In the genomic region with DNA sequence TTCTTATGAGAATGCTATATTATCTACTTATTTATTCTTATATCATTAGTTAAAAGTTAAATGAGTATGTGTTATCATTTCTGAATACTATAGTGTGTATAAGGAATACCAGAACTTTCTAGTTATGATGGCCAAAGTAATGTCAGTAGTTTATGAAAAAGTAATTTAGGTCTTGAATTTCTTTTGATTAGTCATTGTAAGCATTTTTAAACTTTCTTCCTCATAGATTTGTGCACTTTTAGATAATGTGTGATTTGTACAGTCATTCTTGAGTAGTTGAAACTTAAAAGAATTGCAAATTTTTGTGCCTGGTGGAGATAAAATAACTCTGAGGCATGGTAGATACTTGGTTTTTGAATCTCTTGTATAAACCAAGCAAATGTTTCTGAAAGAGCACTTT, we compare ENCODE assay signal across 19 cellular contexts.
A peak's percentile ranks its signal among the peaks of the same experiment; 100 is the strongest.
DNase-seq lines count a peak whose midpoint lies in the region; ATAC-seq and TF ChIP-seq lines count a peak whose summit lies in the region.
"Had no signal": no experiment of that assay in that cellular context is flagged by ENCODE, and none has a peak within 500 bp of the region (broad histone marks: within the 10 kb centered on the region; RNA-seq: fewer than 3 reads in every experiment).

No MANE protein-coding gene starts in this region.

- no peaks in the 10 kb centered on the region for H3K9me3 ChIP-seq in vagina

- no peaks in the 10 kb centered on the region for H3K27me3 ChIP-seq in vagina

- H3K9me3 Mint-ChIP-seq in activated T-cell treated with anti-CD3 and anti-CD28 coated beads, Interleukin-2, amount 50 U/mL, for 4 hours = no peaks in the 10 kb centered on the region
- H3K9me3 Mint-ChIP-seq in activated T-cell treated with anti-CD3 and anti-CD28 coated beads, Interleukin-2, amount 50 U/mL, for 24 hours = no peaks in the 10 kb centered on the region
- no peaks in the 10 kb centered on the region for H3K9me3 Mint-ChIP-seq in stimulated activated effector memory CD8-positive, alpha-beta T cell treated with anti-CD3 and anti-CD28 coated beads, Interleukin-12 subunit alpha, Interleukin-12 subunit beta, amount 100 ng/mL, for 72 hours

- peaks cover 14% of the 10 kb centered on the region for H3K36me3 Mint-ChIP-seq in activated T-cell treated with anti-CD3 and anti-CD28 coated beads, Interleukin-2, amount 50 U/mL, for 4 hours (ENCODE audit: insufficient read depth)
- H3K36me3 Mint-ChIP-seq in activated T-cell treated with anti-CD3 and anti-CD28 coated beads, Interleukin-2, amount 50 U/mL, for 24 hours (ENCODE audit: low read depth) = peaks cover 37% of the 10 kb centered on the region
- H3K36me3 Mint-ChIP-seq in stimulated activated effector memory CD8-positive, alpha-beta T cell treated with anti-CD3 and anti-CD28 coated beads, Interleukin-12 subunit alpha, Interleukin-12 subunit beta, amount 100 ng/mL, for 72 hours = no peaks in the 10 kb centered on the region

- H3K4me1 ChIP-seq in vagina = no peaks in the 10 kb centered on the region

- H3K4me3 ChIP-seq in vagina = no peak overlapping the region

- intact Hi-C loops in left colon (cut with DNase I, micrococcal nuclease) = no loop called here
- intact Hi-C loops in vagina (cut with DNase I) = no loop called here

- no peaks in the 10 kb centered on the region for H3K36me3 ChIP-seq in vagina

- H3K27me3 Mint-ChIP-seq in activated T-cell treated with anti-CD3 and anti-CD28 coated beads, Interleukin-2, amount 50 U/mL, for 4 hours (ENCODE audit: low read depth) = no peaks in the 10 kb centered on the region
- no peaks in the 10 kb centered on the region for H3K27me3 Mint-ChIP-seq in activated T-cell treated with anti-CD3 and anti-CD28 coated beads, Interleukin-2, amount 50 U/mL, for 24 hours

- peak; percentile 18 to 27 for ATAC-seq in activated T-cell treated with anti-CD3 and anti-CD28 coated beads, Interleukin-2, amount 50 U/mL, for 4 hours
- peak; percentile 77 for ATAC-seq in stimulated activated effector memory CD8-positive, alpha-beta T cell treated with anti-CD3 and anti-CD28 coated beads, Interleukin-12 subunit alpha, Interleukin-12 subunit beta, amount 100 ng/mL, for 72 hours
- ATAC-seq in left colon = no peak

- no peak overlapping the region for H3K27ac Mint-ChIP-seq in activated T-cell treated with anti-CD3 and anti-CD28 coated beads, Interleukin-2, amount 50 U/mL, for 24 hours
- no peak overlapping the region for H3K27ac Mint-ChIP-seq in stimulated activated effector memory CD8-positive, alpha-beta T cell treated with anti-CD3 and anti-CD28 coated beads, Interleukin-12 subunit alpha, Interleukin-12 subunit beta, amount 100 ng/mL, for 72 hours

- no peak for TF ChIP-seq CTCF in vagina (IDR thresholded peaks at IDR 0.05)

- H3K27ac ChIP-seq in vagina = no peak overlapping the region
- H3K27ac ChIP-seq: KMS-11 had no signal

- DNase-seq in activated T-cell treated with anti-CD3 and anti-CD28 coated beads, Interleukin-2, amount 50 U/mL, for 4 hours = no peak
- no peak for DNase-seq in activated T-cell treated with anti-CD3 and anti-CD28 coated beads, Interleukin-2, amount 50 U/mL, for 24 hours
- DNase-seq in OCI-M1 (lab: John Stamatoyannopoulos, UW) (peak; percentile 66), fibroblast of peridontal ligament (ENCODE audit: extremely low read depth) (peak; percentile 18), left colon (no peak), vagina (ENCODE audit: extremely low spot score in 2 of 2) (no peak)
- DNase-seq in stimulated activated effector memory CD8-positive, alpha-beta T cell treated with anti-CD3 and anti-CD28 coated beads, Interleukin-12 subunit alpha, Interleukin-12 subunit beta, amount 100 ng/mL, for 72 hours (ENCODE audit: low spot score in 2 of 2) = no peak
- no peak for DNase-seq in activated naive CD4-positive, alpha-beta T cell treated with anti-CD3 and anti-CD28 coated beads, Interleukin-2, amount 50 U/mL, for 16 hours
- DNase-seq: 8988T, DMS153, DND-41, NCI-H1048, NCI-H1417, NCI-H1694, NCI-H2029 treated with DMSO at 0.1 percent for 48 hours, NCI-H526 treated with DMSO at 0.1 percent for 48 hours, RPMI8226, SHP77 had no signal

- H3K4me3 Mint-ChIP-seq in activated T-cell treated with anti-CD3 and anti-CD28 coated beads, Interleukin-2, amount 50 U/mL, for 4 hours = no peak overlapping the region
- H3K4me3 Mint-ChIP-seq in activated T-cell treated with anti-CD3 and anti-CD28 coated beads, Interleukin-2, amount 50 U/mL, for 24 hours = no peak overlapping the region
- H3K4me3 Mint-ChIP-seq in stimulated activated effector memory CD8-positive, alpha-beta T cell treated with anti-CD3 and anti-CD28 coated beads, Interleukin-12 subunit alpha, Interleukin-12 subunit beta, amount 100 ng/mL, for 72 hours = no peak overlapping the region

- TF ChIP-seq POLR2A in vagina (IDR thresholded peaks at IDR 0.05) = no peak

- H3K4me1 Mint-ChIP-seq in activated T-cell treated with anti-CD3 and anti-CD28 coated beads, Interleukin-2, amount 50 U/mL, for 4 hours (ENCODE audit: low read depth) = peaks cover 9% of the 10 kb centered on the region
- peaks cover 20% of the 10 kb centered on the region for H3K4me1 Mint-ChIP-seq in activated T-cell treated with anti-CD3 and anti-CD28 coated beads, Interleukin-2, amount 50 U/mL, for 24 hours (ENCODE audit: low read depth)
- peaks cover 11% of the 10 kb centered on the region for H3K4me1 Mint-ChIP-seq in stimulated activated effector memory CD8-positive, alpha-beta T cell treated with anti-CD3 and anti-CD28 coated beads, Interleukin-12 subunit alpha, Interleukin-12 subunit beta, amount 100 ng/mL, for 72 hours

Comparison
In these comparisons a context has a peak if more than half of its experiments do, and no peak if none do; other contexts are left out.
1. DNase-seq: peak in OCI-M1 (single experiment) and fibroblast of peridontal ligament (single experiment); none in activated T-cell treated with anti-CD3 and anti-CD28 coated beads, Interleukin-2, amount 50 U/mL, for 4 hours (single experiment), activated T-cell treated with anti-CD3 and anti-CD28 coated beads, Interleukin-2, amount 50 U/mL, for 24 hours (single experiment), stimulated activated effector memory CD8-positive, alpha-beta T cell treated with anti-CD3 and anti-CD28 coated beads, Interleukin-12 subunit alpha, Interleukin-12 subunit beta, amount 100 ng/mL, for 72 hours (0 of 2), left colon (0 of 2), vagina (0 of 2) and activated naive CD4-positive, alpha-beta T cell treated with anti-CD3 and anti-CD28 coated beads, Interleukin-2, amount 50 U/mL, for 16 hours (single experiment).